In the genomic region with DNA sequence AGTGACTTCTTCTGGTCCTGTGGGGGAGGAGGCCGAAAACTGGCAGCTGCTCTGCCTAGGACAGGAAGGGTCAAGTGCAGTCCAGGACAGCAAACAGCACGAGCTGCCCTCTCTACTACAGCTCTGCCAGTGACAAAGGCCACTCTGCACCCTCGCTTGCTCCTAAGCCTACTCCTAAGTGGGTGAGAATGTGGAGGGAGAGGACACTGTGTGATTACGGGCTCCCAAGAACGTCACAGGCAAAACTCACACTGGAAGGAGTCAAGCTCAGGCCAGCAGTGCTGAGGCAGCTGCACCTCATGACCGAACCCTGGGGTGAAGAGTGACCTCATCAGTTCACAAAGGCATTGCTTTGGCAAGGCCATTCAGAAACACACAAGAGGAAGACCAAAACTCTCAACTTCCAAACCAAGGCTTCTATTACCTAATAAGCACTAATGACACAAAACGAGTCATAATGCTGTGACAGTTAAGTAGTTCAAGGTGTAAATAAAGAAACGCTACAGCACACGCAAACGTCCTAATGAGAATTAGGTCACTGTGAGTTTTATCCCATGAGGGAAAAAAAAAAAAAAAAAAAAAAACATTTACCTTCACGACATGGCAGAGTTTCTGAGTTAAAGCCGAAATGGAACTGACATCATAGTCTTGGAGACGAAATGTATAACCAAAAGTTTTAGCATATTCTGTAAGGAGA, we compare ENCODE assay signal across 1 cellular context.
TF ChIP-seq lines count a peak whose summit lies in the region.

No MANE protein-coding gene starts in this region.

TF ChIP-seq in HepG2, 621 proteins besides CTCF, POLR2A, EP300 and RAD21 (continued from another document and continues in another):
- TF ChIP-seq, protein P1, sequence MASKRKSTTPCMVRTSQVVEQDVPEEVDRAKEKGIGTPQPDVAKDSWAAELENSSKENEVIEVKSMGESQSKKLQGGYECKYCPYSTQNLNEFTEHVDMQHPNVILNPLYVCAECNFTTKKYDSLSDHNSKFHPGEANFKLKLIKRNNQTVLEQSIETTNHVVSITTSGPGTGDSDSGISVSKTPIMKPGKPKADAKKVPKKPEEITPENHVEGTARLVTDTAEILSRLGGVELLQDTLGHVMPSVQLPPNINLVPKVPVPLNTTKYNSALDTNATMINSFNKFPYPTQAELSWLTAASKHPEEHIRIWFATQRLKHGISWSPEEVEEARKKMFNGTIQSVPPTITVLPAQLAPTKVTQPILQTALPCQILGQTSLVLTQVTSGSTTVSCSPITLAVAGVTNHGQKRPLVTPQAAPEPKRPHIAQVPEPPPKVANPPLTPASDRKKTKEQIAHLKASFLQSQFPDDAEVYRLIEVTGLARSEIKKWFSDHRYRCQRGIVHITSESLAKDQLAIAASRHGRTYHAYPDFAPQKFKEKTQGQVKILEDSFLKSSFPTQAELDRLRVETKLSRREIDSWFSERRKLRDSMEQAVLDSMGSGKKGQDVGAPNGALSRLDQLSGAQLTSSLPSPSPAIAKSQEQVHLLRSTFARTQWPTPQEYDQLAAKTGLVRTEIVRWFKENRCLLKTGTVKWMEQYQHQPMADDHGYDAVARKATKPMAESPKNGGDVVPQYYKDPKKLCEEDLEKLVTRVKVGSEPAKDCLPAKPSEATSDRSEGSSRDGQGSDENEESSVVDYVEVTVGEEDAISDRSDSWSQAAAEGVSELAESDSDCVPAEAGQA (IDR thresholded peaks at IDR 0.05; ENCODE audit: low read depth) = 0 out of 2 replicates have a peak, but pooled peaks have one; percentile 34
- TF ChIP-seq, protein P1 (CRISPR knock-in tag; IDR thresholded peaks at IDR 0.05; ENCODE audit: borderline replicate concordance) = no peak
- no peak for TF ChIP-seq POLR2AphosphoS5 (IDR thresholded peaks at IDR 0.05; ENCODE audit: low read depth, low read length)
- TF ChIP-seq, protein P2, sequence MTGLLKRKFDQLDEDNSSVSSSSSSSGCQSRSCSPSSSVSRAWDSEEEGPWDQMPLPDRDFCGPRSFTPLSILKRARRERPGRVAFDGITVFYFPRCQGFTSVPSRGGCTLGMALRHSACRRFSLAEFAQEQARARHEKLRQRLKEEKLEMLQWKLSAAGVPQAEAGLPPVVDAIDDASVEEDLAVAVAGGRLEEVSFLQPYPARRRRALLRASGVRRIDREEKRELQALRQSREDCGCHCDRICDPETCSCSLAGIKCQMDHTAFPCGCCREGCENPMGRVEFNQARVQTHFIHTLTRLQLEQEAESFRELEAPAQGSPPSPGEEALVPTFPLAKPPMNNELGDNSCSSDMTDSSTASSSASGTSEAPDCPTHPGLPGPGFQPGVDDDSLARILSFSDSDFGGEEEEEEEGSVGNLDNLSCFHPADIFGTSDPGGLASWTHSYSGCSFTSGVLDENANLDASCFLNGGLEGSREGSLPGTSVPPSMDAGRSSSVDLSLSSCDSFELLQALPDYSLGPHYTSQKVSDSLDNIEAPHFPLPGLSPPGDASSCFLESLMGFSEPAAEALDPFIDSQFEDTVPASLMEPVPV (CRISPR knock-in tag; IDR thresholded peaks at IDR 0.05) = peak; percentile 25; the same call in 1 of the 2 replicates
- TF ChIP-seq RORA (CRISPR knock-in tag; IDR thresholded peaks at IDR 0.05) = no peak
- TF ChIP-seq MTA1 (CRISPR knock-in tag; IDR thresholded peaks at IDR 0.05; ENCODE audit: borderline replicate concordance) = 0 out of 2 replicates have a peak, but pooled peaks have one; percentile 37
- 0 out of 2 replicates have a peak, but pooled peaks have one; percentile 38 for TF ChIP-seq SPEN (CRISPR knock-in tag; IDR thresholded peaks at IDR 0.05; ENCODE audit: low read depth)
- TF ChIP-seq ZNF501 (CRISPR knock-in tag; IDR thresholded peaks at IDR 0.05) = 0 out of 2 replicates have a peak, but pooled peaks have one; percentile 70
- TF ChIP-seq JUN (CRISPR knock-in tag; IDR thresholded peaks at IDR 0.05) = peak; percentile 23; the same call in 1 of the 2 replicates
- TF ChIP-seq, protein P3, sequence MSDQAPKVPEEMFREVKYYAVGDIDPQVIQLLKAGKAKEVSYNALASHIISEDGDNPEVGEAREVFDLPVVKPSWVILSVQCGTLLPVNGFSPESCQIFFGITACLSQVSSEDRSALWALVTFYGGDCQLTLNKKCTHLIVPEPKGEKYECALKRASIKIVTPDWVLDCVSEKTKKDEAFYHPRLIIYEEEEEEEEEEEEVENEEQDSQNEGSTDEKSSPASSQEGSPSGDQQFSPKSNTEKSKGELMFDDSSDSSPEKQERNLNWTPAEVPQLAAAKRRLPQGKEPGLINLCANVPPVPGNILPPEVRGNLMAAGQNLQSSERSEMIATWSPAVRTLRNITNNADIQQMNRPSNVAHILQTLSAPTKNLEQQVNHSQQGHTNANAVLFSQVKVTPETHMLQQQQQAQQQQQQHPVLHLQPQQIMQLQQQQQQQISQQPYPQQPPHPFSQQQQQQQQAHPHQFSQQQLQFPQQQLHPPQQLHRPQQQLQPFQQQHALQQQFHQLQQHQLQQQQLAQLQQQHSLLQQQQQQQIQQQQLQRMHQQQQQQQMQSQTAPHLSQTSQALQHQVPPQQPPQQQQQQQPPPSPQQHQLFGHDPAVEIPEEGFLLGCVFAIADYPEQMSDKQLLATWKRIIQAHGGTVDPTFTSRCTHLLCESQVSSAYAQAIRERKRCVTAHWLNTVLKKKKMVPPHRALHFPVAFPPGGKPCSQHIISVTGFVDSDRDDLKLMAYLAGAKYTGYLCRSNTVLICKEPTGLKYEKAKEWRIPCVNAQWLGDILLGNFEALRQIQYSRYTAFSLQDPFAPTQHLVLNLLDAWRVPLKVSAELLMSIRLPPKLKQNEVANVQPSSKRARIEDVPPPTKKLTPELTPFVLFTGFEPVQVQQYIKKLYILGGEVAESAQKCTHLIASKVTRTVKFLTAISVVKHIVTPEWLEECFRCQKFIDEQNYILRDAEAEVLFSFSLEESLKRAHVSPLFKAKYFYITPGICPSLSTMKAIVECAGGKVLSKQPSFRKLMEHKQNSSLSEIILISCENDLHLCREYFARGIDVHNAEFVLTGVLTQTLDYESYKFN (CRISPR knock-in tag; conservative IDR thresholded peaks at IDR 0.05) = peak; percentile 26; the same call in 1 of the 2 replicates
- TF ChIP-seq ZMYM4 (CRISPR knock-in tag; IDR thresholded peaks at IDR 0.05) = peak; percentile 53; the same call in 1 of the 2 replicates
- TF ChIP-seq GZF1 (CRISPR knock-in tag; IDR thresholded peaks at IDR 0.05) = 0 out of 2 replicates have a peak, but pooled peaks have one; percentile 31
- TF ChIP-seq ZBTB21 (CRISPR knock-in tag; IDR thresholded peaks at IDR 0.05) = peak; percentile 92
- TF ChIP-seq CENPT (CRISPR knock-in tag; IDR thresholded peaks at IDR 0.05; ENCODE audit: low read depth) = no peak
- TF ChIP-seq ZNF556 (CRISPR knock-in tag; IDR thresholded peaks at IDR 0.05; ENCODE audit: borderline replicate concordance) = peak; percentile 84; the same call in 1 of the 2 replicates
- TF ChIP-seq ZNF251 (CRISPR knock-in tag; IDR thresholded peaks at IDR 0.05) = no peak
- TF ChIP-seq ZNF839 (CRISPR knock-in tag; IDR thresholded peaks at IDR 0.05; ENCODE audit: borderline replicate concordance) = no peak; the same call in 1 of the 2 replicates
- TF ChIP-seq, protein P4, sequence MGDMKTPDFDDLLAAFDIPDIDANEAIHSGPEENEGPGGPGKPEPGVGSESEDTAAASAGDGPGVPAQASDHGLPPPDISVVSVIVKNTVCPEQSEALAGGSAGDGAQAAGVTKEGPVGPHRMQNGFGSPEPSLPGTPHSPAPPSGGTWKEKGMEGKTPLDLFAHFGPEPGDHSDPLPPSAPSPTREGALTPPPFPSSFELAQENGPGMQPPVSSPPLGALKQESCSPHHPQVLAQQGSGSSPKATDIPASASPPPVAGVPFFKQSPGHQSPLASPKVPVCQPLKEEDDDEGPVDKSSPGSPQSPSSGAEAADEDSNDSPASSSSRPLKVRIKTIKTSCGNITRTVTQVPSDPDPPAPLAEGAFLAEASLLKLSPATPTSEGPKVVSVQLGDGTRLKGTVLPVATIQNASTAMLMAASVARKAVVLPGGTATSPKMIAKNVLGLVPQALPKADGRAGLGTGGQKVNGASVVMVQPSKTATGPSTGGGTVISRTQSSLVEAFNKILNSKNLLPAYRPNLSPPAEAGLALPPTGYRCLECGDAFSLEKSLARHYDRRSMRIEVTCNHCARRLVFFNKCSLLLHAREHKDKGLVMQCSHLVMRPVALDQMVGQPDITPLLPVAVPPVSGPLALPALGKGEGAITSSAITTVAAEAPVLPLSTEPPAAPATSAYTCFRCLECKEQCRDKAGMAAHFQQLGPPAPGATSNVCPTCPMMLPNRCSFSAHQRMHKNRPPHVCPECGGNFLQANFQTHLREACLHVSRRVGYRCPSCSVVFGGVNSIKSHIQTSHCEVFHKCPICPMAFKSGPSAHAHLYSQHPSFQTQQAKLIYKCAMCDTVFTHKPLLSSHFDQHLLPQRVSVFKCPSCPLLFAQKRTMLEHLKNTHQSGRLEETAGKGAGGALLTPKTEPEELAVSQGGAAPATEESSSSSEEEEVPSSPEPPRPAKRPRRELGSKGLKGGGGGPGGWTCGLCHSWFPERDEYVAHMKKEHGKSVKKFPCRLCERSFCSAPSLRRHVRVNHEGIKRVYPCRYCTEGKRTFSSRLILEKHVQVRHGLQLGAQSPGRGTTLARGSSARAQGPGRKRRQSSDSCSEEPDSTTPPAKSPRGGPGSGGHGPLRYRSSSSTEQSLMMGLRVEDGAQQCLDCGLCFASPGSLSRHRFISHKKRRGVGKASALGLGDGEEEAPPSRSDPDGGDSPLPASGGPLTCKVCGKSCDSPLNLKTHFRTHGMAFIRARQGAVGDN (CRISPR knock-in tag; IDR thresholded peaks at IDR 0.05) = peak; percentile 93
- TF ChIP-seq KLF16 (CRISPR knock-in tag; IDR thresholded peaks at IDR 0.05) = no peak
- TF ChIP-seq HHEX (CRISPR knock-in tag; IDR thresholded peaks at IDR 0.05) = 0 out of 2 replicates have a peak, but pooled peaks have one; percentile 29
- no peak for TF ChIP-seq LCORL (IDR thresholded peaks at IDR 0.05)
- peak; percentile 85 for TF ChIP-seq LCORL (CRISPR knock-in tag; IDR thresholded peaks at IDR 0.05)
- peak; percentile 76 for TF ChIP-seq ZNF788 (CRISPR knock-in tag; IDR thresholded peaks at IDR 0.05; ENCODE audit: borderline replicate concordance)
- TF ChIP-seq, protein P5, sequence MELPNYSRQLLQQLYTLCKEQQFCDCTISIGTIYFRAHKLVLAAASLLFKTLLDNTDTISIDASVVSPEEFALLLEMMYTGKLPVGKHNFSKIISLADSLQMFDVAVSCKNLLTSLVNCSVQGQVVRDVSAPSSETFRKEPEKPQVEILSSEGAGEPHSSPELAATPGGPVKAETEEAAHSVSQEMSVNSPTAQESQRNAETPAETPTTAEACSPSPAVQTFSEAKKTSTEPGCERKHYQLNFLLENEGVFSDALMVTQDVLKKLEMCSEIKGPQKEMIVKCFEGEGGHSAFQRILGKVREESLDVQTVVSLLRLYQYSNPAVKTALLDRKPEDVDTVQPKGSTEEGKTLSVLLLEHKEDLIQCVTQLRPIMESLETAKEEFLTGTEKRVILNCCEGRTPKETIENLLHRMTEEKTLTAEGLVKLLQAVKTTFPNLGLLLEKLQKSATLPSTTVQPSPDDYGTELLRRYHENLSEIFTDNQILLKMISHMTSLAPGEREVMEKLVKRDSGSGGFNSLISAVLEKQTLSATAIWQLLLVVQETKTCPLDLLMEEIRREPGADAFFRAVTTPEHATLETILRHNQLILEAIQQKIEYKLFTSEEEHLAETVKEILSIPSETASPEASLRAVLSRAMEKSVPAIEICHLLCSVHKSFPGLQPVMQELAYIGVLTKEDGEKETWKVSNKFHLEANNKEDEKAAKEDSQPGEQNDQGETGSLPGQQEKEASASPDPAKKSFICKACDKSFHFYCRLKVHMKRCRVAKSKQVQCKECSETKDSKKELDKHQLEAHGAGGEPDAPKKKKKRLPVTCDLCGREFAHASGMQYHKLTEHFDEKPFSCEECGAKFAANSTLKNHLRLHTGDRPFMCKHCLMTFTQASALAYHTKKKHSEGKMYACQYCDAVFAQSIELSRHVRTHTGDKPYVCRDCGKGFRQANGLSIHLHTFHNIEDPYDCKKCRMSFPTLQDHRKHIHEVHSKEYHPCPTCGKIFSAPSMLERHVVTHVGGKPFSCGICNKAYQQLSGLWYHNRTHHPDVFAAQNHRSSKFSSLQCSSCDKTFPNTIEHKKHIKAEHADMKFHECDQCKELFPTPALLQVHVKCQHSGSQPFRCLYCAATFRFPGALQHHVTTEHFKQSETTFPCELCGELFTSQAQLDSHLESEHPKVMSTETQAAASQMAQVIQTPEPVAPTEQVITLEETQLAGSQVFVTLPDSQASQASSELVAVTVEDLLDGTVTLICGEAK (IDR thresholded peaks at IDR 0.05) = no peak
- TF ChIP-seq, protein P5 (CRISPR knock-in tag; IDR thresholded peaks at IDR 0.05) = peak; percentile 63
- no peak for TF ChIP-seq ZNF720 (CRISPR knock-in tag; IDR thresholded peaks at IDR 0.05)
